Comparison of ENCODE assay signal across 2 cellular contexts in the genomic region with DNA sequence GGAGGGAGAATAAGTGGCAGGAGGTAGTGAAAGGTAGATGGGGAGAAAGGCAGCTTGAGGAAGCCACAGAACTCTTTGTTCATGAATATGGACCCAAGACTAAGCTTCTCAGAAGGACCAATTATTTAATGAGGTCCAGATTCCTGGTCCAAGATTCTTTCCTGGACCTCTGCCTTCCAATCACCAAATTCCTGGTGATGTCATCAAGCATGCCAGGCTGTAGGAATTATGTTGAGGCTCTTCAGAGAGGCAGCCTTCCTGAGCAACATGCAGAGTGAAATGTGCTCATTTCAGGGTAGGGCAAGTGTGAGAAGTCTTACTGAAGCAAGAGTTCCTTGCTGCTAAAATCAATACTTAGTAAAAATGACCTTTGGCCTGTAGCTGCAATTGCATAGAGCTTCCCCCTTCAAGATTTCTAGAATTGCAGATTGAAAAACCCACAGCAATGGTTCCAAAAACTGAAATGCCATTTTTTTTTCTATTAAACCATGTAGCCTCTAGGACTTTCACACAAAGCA.
TF ChIP-seq lines count a peak whose summit lies in the region.

No MANE protein-coding gene starts in this region.

TF ChIP-seq in SK-N-SH, 30 proteins besides CTCF, POLR2A, EP300 and RAD21 (continued from another document):
- TF ChIP-seq, protein P1, sequence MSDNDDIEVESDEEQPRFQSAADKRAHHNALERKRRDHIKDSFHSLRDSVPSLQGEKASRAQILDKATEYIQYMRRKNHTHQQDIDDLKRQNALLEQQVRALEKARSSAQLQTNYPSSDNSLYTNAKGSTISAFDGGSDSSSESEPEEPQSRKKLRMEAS (IDR thresholded peaks at IDR 0.05; ENCODE audit: low read depth) = peak; percentile 45; the same call in 1 of the 2 replicates
TF ChIP-seq in SK-N-SH: peak in this region for 2.

TF ChIP-seq in SK-N-SH treated with all-trans-retinoic acid at 6 μM for 48 hours, 23 proteins besides CTCF, POLR2A, EP300 and RAD21 (continued from another document):
- TF ChIP-seq, protein P2, sequence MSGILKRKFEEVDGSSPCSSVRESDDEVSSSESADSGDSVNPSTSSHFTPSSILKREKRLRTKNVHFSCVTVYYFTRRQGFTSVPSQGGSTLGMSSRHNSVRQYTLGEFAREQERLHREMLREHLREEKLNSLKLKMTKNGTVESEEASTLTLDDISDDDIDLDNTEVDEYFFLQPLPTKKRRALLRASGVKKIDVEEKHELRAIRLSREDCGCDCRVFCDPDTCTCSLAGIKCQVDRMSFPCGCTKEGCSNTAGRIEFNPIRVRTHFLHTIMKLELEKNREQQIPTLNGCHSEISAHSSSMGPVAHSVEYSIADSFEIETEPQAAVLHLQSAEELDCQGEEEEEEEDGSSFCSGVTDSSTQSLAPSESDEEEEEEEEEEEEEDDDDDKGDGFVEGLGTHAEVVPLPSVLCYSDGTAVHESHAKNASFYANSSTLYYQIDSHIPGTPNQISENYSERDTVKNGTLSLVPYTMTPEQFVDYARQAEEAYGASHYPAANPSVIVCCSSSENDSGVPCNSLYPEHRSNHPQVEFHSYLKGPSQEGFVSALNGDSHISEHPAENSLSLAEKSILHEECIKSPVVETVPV (CRISPR knock-in tag; IDR thresholded peaks at IDR 0.05) = no peak
- no peak for TF ChIP-seq ZNF565 (CRISPR knock-in tag; conservative IDR thresholded peaks at IDR 0.05; ENCODE audit: low read depth)
- no peak for TF ChIP-seq SNAI2 (CRISPR knock-in tag; IDR thresholded peaks at IDR 0.05)
- no peak for TF ChIP-seq CSDC2 (CRISPR knock-in tag; IDR thresholded peaks at IDR 0.05)
- TF ChIP-seq OSR1 (CRISPR knock-in tag; IDR thresholded peaks at IDR 0.05) = no peak
- TF ChIP-seq BACH2 (CRISPR knock-in tag; IDR thresholded peaks at IDR 0.05; ENCODE audit: borderline replicate concordance) = no peak
- no peak for TF ChIP-seq ESRRG (CRISPR knock-in tag; IDR thresholded peaks at IDR 0.05)
- TF ChIP-seq, protein P3, sequence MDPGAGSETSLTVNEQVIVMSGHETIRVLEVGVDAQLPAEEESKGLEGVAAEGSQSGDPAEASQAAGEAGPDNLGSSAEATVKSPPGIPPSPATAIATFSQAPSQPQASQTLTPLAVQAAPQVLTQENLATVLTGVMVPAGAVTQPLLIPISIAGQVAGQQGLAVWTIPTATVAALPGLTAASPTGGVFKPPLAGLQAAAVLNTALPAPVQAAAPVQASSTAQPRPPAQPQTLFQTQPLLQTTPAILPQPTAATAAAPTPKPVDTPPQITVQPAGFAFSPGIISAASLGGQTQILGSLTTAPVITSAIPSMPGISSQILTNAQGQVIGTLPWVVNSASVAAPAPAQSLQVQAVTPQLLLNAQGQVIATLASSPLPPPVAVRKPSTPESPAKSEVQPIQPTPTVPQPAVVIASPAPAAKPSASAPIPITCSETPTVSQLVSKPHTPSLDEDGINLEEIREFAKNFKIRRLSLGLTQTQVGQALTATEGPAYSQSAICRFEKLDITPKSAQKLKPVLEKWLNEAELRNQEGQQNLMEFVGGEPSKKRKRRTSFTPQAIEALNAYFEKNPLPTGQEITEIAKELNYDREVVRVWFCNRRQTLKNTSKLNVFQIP (CRISPR knock-in tag; IDR thresholded peaks at IDR 0.05; ENCODE audit: borderline replicate concordance, low read depth) = no peak
- TF ChIP-seq TOX (CRISPR knock-in tag; IDR thresholded peaks at IDR 0.05; ENCODE audit: borderline replicate concordance) = no peak
- no peak for TF ChIP-seq ZFP3 (CRISPR knock-in tag; IDR thresholded peaks at IDR 0.05)
- TF ChIP-seq PPARA (CRISPR knock-in tag; IDR thresholded peaks at IDR 0.05; ENCODE audit: borderline replicate concordance) = no peak
- TF ChIP-seq ARNTL (CRISPR knock-in tag; IDR thresholded peaks at IDR 0.05; ENCODE audit: borderline replicate concordance, low read depth) = no peak
- TF ChIP-seq ZNF70 (CRISPR knock-in tag; IDR thresholded peaks at IDR 0.05) = no peak
- TF ChIP-seq, protein P4, sequence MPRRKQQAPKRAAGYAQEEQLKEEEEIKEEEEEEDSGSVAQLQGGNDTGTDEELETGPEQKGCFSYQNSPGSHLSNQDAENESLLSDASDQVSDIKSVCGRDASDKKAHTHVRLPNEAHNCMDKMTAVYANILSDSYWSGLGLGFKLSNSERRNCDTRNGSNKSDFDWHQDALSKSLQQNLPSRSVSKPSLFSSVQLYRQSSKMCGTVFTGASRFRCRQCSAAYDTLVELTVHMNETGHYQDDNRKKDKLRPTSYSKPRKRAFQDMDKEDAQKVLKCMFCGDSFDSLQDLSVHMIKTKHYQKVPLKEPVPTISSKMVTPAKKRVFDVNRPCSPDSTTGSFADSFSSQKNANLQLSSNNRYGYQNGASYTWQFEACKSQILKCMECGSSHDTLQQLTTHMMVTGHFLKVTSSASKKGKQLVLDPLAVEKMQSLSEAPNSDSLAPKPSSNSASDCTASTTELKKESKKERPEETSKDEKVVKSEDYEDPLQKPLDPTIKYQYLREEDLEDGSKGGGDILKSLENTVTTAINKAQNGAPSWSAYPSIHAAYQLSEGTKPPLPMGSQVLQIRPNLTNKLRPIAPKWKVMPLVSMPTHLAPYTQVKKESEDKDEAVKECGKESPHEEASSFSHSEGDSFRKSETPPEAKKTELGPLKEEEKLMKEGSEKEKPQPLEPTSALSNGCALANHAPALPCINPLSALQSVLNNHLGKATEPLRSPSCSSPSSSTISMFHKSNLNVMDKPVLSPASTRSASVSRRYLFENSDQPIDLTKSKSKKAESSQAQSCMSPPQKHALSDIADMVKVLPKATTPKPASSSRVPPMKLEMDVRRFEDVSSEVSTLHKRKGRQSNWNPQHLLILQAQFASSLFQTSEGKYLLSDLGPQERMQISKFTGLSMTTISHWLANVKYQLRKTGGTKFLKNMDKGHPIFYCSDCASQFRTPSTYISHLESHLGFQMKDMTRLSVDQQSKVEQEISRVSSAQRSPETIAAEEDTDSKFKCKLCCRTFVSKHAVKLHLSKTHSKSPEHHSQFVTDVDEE (CRISPR knock-in tag; IDR thresholded peaks at IDR 0.05) = no peak
- no peak for TF ChIP-seq ZC3H10 (CRISPR knock-in tag; IDR thresholded peaks at IDR 0.05)
